Comparison of ENCODE assay signal across 1 cellular context in the genomic region with DNA sequence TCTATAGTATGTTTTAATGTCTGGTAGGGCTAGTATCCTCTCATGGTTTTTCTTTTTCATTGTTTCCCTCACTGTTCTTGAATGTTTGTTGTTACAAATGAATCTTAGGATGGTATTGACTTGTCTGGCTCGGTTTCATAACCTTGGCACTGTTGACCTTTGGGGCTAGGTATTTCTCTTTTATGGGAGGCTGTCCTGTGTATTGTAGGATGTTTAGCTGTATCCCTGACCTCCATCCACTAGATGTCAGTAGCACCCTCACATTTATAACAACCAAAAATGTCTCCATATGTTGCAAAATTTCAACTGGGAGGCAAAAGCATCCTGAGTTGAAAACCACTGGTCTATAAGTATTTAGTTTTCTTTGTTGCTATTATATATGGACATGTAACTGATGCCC.
TF ChIP-seq lines count a peak whose summit lies in the region.

No MANE protein-coding gene starts in this region.

TF ChIP-seq in HepG2, 621 proteins besides CTCF, POLR2A, EP300 and RAD21 (continued from another document and continues in another):
- TF ChIP-seq SKI (IDR thresholded peaks at IDR 0.05; ENCODE audit: partially characterized antibody) (peak; percentile 90), ZNF772 (CRISPR knock-in tag; IDR thresholded peaks at IDR 0.05) (no peak), ZNF326 (CRISPR knock-in tag; IDR thresholded peaks at IDR 0.05; ENCODE audit: borderline replicate concordance) (no peak), AGO1 (IDR thresholded peaks at IDR 0.05; ENCODE audit: low read depth, low read length, poor library complexity, severe bottlenecking) (no peak), POLR2AphosphoS5 (IDR thresholded peaks at IDR 0.05; ENCODE audit: low read depth, low read length) (no peak), ZNF451 (CRISPR knock-in tag; IDR thresholded peaks at IDR 0.05) (no peak), CENPT (CRISPR knock-in tag; IDR thresholded peaks at IDR 0.05; ENCODE audit: low read depth) (no peak), ZNF781 (CRISPR knock-in tag; IDR thresholded peaks at IDR 0.05; ENCODE audit: borderline replicate concordance, not compliant biosample characterization) (no peak), HOXD1 (CRISPR knock-in tag; IDR thresholded peaks at IDR 0.05) (no peak), MEIS1 (CRISPR knock-in tag; IDR thresholded peaks at IDR 0.05; ENCODE audit: borderline replicate concordance) (no peak), REL (CRISPR knock-in tag; conservative IDR thresholded peaks at IDR 0.05) (no peak), ZNF747 (CRISPR knock-in tag; IDR thresholded peaks at IDR 0.05; ENCODE audit: borderline replicate concordance) (no peak), ZNF44 (CRISPR knock-in tag; IDR thresholded peaks at IDR 0.05) (no peak), ZNF468 (CRISPR knock-in tag; IDR thresholded peaks at IDR 0.05) (no peak), TSC22D2 (CRISPR knock-in tag; IDR thresholded peaks at IDR 0.05; ENCODE audit: borderline replicate concordance) (peak; percentile 43; the same call in 1 of the 2 replicates), MIER2 (CRISPR knock-in tag; IDR thresholded peaks at IDR 0.05) (peak; percentile 65; the same call in 1 of the 2 replicates), MTF2 (CRISPR knock-in tag; IDR thresholded peaks at IDR 0.05; ENCODE audit: borderline replicate concordance) (no peak), IKZF1 (IDR thresholded peaks at IDR 0.05) (no peak), ZNF720 (CRISPR knock-in tag; IDR thresholded peaks at IDR 0.05) (no peak), ATM (IDR thresholded peaks at IDR 0.05; ENCODE audit: borderline replicate concordance) (no peak), ZNF235 (CRISPR knock-in tag; IDR thresholded peaks at IDR 0.05; ENCODE audit: borderline replicate concordance) (no peak), IRX3 (CRISPR knock-in tag; IDR thresholded peaks at IDR 0.05; ENCODE audit: borderline replicate concordance, low read depth) (no peak), HNRNPLL (IDR thresholded peaks at IDR 0.05; ENCODE audit: low read depth, low read length, poor library complexity, severe bottlenecking) (no peak), YEATS4 (CRISPR knock-in tag; IDR thresholded peaks at IDR 0.05; ENCODE audit: borderline replicate concordance) (no peak), SRF (IDR thresholded peaks at IDR 0.05; ENCODE audit: low read depth, low read length) (no peak), BCL6 (CRISPR knock-in tag; IDR thresholded peaks at IDR 0.05) (peak; percentile 81)
- TF ChIP-seq, protein P1, sequence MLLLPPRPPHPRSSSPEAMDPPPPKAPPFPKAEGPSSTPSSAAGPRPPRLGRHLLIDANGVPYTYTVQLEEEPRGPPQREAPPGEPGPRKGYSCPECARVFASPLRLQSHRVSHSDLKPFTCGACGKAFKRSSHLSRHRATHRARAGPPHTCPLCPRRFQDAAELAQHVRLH (CRISPR knock-in tag; IDR thresholded peaks at IDR 0.05; ENCODE audit: borderline replicate concordance, low read depth): no peak
- TF ChIP-seq, protein P2, sequence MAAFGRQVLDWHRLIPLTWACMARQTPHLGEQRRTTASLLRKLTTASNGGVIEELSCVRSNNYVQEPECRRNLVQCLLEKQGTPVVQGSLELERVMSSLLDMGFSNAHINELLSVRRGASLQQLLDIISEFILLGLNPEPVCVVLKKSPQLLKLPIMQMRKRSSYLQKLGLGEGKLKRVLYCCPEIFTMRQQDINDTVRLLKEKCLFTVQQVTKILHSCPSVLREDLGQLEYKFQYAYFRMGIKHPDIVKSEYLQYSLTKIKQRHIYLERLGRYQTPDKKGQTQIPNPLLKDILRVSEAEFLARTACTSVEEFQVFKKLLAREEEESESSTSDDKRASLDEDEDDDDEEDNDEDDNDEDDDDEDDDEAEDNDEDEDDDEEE (CRISPR knock-in tag; IDR thresholded peaks at IDR 0.05): no peak
- TF ChIP-seq, protein P3, sequence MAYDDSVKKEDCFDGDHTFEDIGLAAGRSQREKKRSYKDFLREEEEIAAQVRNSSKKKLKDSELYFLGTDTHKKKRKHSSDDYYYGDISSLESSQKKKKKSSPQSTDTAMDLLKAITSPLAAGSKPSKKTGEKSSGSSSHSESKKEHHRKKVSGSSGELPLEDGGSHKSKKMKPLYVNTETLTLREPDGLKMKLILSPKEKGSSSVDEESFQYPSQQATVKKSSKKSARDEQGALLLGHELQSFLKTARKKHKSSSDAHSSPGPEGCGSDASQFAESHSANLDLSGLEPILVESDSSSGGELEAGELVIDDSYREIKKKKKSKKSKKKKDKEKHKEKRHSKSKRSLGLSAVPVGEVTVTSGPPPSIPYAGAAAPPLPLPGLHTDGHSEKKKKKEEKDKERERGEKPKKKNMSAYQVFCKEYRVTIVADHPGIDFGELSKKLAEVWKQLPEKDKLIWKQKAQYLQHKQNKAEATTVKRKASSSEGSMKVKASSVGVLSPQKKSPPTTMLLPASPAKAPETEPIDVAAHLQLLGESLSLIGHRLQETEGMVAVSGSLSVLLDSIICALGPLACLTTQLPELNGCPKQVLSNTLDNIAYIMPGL (CRISPR knock-in tag; IDR thresholded peaks at IDR 0.05; ENCODE audit: borderline replicate concordance in 1 of 2, low read depth in 1 of 2): peak in 1 of 2 experiments; percentile 73; a peak in 1 of 4 replicates
- TF ChIP-seq, protein P4, sequence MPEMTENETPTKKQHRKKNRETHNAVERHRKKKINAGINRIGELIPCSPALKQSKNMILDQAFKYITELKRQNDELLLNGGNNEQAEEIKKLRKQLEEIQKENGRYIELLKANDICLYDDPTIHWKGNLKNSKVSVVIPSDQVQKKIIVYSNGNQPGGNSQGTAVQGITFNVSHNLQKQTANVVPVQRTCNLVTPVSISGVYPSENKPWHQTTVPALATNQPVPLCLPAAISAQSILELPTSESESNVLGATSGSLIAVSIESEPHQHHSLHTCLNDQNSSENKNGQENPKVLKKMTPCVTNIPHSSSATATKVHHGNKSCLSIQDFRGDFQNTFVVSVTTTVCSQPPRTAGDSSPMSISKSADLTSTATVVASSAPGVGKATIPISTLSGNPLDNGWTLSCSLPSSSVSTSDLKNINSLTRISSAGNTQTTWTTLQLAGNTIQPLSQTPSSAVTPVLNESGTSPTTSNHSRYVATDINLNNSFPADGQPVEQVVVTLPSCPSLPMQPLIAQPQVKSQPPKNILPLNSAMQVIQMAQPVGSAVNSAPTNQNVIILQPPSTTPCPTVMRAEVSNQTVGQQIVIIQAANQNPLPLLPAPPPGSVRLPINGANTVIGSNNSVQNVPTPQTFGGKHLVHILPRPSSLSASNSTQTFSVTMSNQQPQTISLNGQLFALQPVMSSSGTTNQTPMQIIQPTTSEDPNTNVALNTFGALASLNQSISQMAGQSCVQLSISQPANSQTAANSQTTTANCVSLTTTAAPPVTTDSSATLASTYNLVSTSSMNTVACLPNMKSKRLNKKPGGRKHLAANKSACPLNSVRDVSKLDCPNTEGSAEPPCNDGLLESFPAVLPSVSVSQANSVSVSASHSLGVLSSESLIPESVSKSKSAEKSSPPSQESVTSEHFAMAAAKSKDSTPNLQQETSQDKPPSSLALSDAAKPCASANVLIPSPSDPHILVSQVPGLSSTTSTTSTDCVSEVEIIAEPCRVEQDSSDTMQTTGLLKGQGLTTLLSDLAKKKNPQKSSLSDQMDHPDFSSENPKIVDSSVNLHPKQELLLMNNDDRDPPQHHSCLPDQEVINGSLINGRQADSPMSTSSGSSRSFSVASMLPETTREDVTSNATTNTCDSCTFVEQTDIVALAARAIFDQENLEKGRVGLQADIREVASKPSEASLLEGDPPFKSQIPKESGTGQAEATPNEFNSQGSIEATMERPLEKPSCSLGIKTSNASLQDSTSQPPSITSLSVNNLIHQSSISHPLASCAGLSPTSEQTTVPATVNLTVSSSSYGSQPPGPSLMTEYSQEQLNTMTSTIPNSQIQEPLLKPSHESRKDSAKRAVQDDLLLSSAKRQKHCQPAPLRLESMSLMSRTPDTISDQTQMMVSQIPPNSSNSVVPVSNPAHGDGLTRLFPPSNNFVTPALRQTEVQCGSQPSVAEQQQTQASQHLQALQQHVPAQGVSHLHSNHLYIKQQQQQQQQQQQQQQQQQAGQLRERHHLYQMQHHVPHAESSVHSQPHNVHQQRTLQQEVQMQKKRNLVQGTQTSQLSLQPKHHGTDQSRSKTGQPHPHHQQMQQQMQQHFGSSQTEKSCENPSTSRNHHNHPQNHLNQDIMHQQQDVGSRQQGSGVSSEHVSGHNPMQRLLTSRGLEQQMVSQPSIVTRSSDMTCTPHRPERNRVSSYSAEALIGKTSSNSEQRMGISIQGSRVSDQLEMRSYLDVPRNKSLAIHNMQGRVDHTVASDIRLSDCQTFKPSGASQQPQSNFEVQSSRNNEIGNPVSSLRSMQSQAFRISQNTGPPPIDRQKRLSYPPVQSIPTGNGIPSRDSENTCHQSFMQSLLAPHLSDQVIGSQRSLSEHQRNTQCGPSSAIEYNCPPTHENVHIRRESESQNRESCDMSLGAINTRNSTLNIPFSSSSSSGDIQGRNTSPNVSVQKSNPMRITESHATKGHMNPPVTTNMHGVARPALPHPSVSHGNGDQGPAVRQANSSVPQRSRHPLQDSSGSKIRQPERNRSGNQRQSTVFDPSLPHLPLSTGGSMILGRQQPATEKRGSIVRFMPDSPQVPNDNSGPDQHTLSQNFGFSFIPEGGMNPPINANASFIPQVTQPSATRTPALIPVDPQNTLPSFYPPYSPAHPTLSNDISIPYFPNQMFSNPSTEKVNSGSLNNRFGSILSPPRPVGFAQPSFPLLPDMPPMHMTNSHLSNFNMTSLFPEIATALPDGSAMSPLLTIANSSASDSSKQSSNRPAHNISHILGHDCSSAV (CRISPR knock-in tag; IDR thresholded peaks at IDR 0.05; ENCODE audit: borderline replicate concordance): no peak
- TF ChIP-seq, protein P5, sequence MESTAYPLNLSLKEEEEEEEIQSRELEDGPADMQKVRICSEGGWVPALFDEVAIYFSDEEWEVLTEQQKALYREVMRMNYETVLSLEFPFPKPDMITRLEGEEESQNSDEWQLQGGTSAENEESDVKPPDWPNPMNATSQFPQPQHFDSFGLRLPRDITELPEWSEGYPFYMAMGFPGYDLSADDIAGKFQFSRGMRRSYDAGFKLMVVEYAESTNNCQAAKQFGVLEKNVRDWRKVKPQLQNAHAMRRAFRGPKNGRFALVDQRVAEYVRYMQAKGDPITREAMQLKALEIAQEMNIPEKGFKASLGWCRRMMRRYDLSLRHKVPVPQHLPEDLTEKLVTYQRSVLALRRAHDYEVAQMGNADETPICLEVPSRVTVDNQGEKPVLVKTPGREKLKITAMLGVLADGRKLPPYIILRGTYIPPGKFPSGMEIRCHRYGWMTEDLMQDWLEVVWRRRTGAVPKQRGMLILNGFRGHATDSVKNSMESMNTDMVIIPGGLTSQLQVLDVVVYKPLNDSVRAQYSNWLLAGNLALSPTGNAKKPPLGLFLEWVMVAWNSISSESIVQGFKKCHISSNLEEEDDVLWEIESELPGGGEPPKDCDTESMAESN (CRISPR knock-in tag; conservative IDR thresholded peaks at IDR 0.05): no peak
- TF ChIP-seq, protein P6, sequence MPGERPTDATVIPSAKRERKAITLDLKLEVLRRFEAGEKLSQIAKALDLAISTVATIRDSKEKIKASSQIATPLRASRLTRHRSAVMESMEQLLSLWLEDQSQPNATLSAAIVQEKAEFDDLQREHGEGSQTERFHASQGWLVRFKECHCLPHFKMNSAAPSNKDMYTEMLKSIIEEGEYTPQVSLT (CRISPR knock-in tag; IDR thresholded peaks at IDR 0.05; ENCODE audit: borderline replicate concordance, low read depth): no peak
- TF ChIP-seq, protein P7, sequence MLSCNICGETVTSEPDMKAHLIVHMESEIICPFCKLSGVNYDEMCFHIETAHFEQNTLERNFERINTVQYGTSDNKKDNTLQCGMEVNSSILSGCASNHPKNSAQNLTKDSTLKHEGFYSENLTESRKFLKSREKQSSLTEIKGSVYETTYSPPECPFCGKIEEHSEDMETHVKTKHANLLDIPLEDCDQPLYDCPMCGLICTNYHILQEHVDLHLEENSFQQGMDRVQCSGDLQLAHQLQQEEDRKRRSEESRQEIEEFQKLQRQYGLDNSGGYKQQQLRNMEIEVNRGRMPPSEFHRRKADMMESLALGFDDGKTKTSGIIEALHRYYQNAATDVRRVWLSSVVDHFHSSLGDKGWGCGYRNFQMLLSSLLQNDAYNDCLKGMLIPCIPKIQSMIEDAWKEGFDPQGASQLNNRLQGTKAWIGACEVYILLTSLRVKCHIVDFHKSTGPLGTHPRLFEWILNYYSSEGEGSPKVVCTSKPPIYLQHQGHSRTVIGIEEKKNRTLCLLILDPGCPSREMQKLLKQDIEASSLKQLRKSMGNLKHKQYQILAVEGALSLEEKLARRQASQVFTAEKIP (CRISPR knock-in tag; IDR thresholded peaks at IDR 0.05; ENCODE audit: borderline replicate concordance): no peak
- TF ChIP-seq, protein P8, sequence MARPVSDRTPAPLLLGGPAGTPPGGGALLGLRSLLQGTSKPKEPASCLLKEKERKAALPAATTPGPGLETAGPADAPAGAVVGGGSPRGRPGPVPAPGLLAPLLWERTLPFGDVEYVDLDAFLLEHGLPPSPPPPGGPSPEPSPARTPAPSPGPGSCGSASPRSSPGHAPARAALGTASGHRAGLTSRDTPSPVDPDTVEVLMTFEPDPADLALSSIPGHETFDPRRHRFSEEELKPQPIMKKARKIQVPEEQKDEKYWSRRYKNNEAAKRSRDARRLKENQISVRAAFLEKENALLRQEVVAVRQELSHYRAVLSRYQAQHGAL (CRISPR knock-in tag; IDR thresholded peaks at IDR 0.05; ENCODE audit: not compliant biosample characterization): no peak
- TF ChIP-seq, protein P9, sequence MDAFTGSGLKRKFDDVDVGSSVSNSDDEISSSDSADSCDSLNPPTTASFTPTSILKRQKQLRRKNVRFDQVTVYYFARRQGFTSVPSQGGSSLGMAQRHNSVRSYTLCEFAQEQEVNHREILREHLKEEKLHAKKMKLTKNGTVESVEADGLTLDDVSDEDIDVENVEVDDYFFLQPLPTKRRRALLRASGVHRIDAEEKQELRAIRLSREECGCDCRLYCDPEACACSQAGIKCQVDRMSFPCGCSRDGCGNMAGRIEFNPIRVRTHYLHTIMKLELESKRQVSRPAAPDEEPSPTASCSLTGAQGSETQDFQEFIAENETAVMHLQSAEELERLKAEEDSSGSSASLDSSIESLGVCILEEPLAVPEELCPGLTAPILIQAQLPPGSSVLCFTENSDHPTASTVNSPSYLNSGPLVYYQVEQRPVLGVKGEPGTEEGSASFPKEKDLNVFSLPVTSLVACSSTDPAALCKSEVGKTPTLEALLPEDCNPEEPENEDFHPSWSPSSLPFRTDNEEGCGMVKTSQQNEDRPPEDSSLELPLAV (CRISPR knock-in tag; conservative IDR thresholded peaks at IDR 0.05; ENCODE audit: low read depth): no peak
